ENCODE assay signal across 13 cellular contexts in genomic region chr9:13728917-13729811, GRCh38.
DNase-seq lines count a peak whose midpoint lies in the region.
"Had no signal": no experiment of that assay in that cellular context is flagged by ENCODE, and none has a peak within 500 bp of the region (broad histone marks: within the 10 kb centered on the region; RNA-seq: fewer than 3 reads in every experiment).

No MANE protein-coding gene starts in this region.

- DNase-seq in Daoy (ENCODE audit: low read depth) (peak; percentile 42), NCI-H446 treated with DMSO at 0.1 percent for 48 hours (lab: John Stamatoyannopoulos, UW) (peak; percentile 99), cerebellum (ENCODE audit: low spot score) (peak; percentile 15), kidney tubule cell (ENCODE audit: low spot score) (peak; percentile 72), T1000 (lab: John Stamatoyannopoulos, UW) (no peak), medulla oblongata (ENCODE audit: extremely low spot score) (no peak), T-helper 1 cell (no peak), dedifferentiated amniotic fluid mesenchymal stem cell (ENCODE audit: extremely low spot score) (no peak)
- DNase-seq: activated CD4-positive, alpha-beta T cell treated with anti-CD3 and anti-CD28 coated beads, Interleukin-2, amount 50 U/mL, for 48 hours; adrenal gland; islet precursor cell; NCI-H1694; SHP77 had no signal

Comparison
In these comparisons a context has a peak if more than half of its experiments do, and no peak if none do; other contexts are left out.
1. DNase-seq: peak in Daoy (single experiment), NCI-H446 treated with DMSO at 0.1 percent for 48 hours (single experiment), cerebellum (single experiment) and kidney tubule cell (single experiment); none in T1000 (single experiment), medulla oblongata (single experiment), T-helper 1 cell (0 of 5) and dedifferentiated amniotic fluid mesenchymal stem cell (single experiment).